30 cellular contexts compared by ENCODE assay signal in the genomic region with DNA sequence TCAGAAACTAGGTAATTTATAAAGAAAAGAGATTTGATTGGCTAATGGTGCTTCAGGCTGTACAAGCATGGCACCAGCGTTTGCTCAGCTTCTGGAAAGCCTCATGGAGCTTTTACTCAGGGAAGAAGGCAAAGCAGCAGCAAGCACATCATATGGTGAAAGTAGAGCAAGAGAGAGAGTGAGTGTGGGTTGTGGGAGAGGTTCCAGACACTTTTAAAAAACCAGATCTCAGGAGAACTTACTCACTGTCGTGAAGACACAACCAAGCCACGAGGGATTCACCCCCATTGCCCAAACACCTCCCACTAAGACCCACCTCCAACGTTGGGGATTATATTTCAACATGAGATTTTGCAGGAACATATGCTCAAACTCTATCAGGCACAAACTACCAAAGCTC.
"Had no signal": no experiment of that assay in that cellular context is flagged by ENCODE, and none has a peak within 500 bp of the region (broad histone marks: within the 10 kb centered on the region; RNA-seq: fewer than 3 reads in every experiment).

No MANE protein-coding gene starts in this region.

- H3K36me3 ChIP-seq: thoracic aorta, upper lobe of right lung, WERI-Rb-1 had no signal

- DNase-seq: activated CD4-positive, alpha-beta T cell treated with anti-CD3 and anti-CD28 coated beads for 48 hours; activated CD4-positive, alpha-beta T cell treated with anti-CD3 and anti-CD28 coated beads, Interleukin-2, amount 50 U/mL, for 48 hours; activated CD8-positive, alpha-beta memory T cell treated with anti-CD3 and anti-CD28 coated beads, Interleukin-2, amount 50 U/mL, for 48 hours; activated gamma-delta T cell; activated naive CD4-positive, alpha-beta T cell treated with anti-CD3 and anti-CD28 coated beads, Interleukin-2, amount 10 ng/mL, durations not matched to agents 7 days and 5 days; activated naive CD8-positive, alpha-beta T cell treated with anti-CD3 and anti-CD28 coated beads, Interleukin-2, amount 10 ng/mL, durations not matched to agents 7 days and 5 days; activated T-cell treated with anti-CD3 and anti-CD28 coated beads, Interleukin-2, amount 50 U/mL, for 24 hours; amygdala; caudate nucleus; cortex of kidney; glutamatergic neuron; hippocampal formation; left cardiac atrium; left ventricle myocardium superior; naive thymus-derived CD4-positive, alpha-beta T cell; occipital lobe; psoas muscle; stimulated activated CD4-positive, alpha-beta T cell treated with anti-CD3 and anti-CD28 coated beads, Interleukin-15, amount 100 ng/mL, for 24 hours; stimulated activated CD4-positive, alpha-beta T cell treated with anti-CD3 and anti-CD28 coated beads, Interleukin-2, amount 100 ng/mL, for 24 hours; stimulated activated naive CD4-positive, alpha-beta T cell; SW 1271; T1000; upper lobe of right lung; WERI-Rb-1 had no signal

- H3K4me3 Mint-ChIP-seq: activated naive CD4-positive, alpha-beta T cell treated with anti-CD3 and anti-CD28 coated beads, Interleukin-2, amount 10 ng/mL, durations not matched to agents 7 days and 5 days; activated naive CD8-positive, alpha-beta T cell treated with anti-CD3 and anti-CD28 coated beads, Interleukin-2, amount 10 ng/mL, durations not matched to agents 7 days and 5 days; activated T-cell treated with anti-CD3 and anti-CD28 coated beads, Interleukin-2, amount 50 U/mL, for 24 hours; mesothelial cell of epicardium; naive thymus-derived CD4-positive, alpha-beta T cell; neural crest cell; T-helper 1 cell treated with Interleukin-12 subunit alpha and Interleukin-12 subunit beta and Interleukin-4 antibody, amounts not matched to agents 30 μg/mL and 1 μg/mL, for 36 hours had no signal

- H2AFZ ChIP-seq: parathyroid adenoma had no signal

- H3K36me3 Mint-ChIP-seq: activated naive CD4-positive, alpha-beta T cell treated with anti-CD3 and anti-CD28 coated beads, Interleukin-2, amount 10 ng/mL, durations not matched to agents 7 days and 5 days had no signal

- H3K27ac ChIP-seq: parathyroid adenoma, psoas muscle, thoracic aorta, upper lobe of right lung, WERI-Rb-1 had no signal

- H3K9me3 Mint-ChIP-seq: activated naive CD4-positive, alpha-beta T cell treated with anti-CD3 and anti-CD28 coated beads, Interleukin-2, amount 10 ng/mL, durations not matched to agents 7 days and 5 days; activated T-cell treated with anti-CD3 and anti-CD28 coated beads, Interleukin-2, amount 50 U/mL, for 24 hours; mesothelial cell of epicardium; neural crest cell; T-helper 1 cell treated with Interleukin-12 subunit alpha and Interleukin-12 subunit beta and Interleukin-4 antibody, amounts not matched to agents 30 μg/mL and 1 μg/mL, for 36 hours had no signal

- H3K4me1 Mint-ChIP-seq: activated naive CD4-positive, alpha-beta T cell treated with anti-CD3 and anti-CD28 coated beads, Interleukin-2, amount 10 ng/mL, durations not matched to agents 7 days and 5 days; activated naive CD8-positive, alpha-beta T cell treated with anti-CD3 and anti-CD28 coated beads, Interleukin-2, amount 10 ng/mL, durations not matched to agents 7 days and 5 days; naive thymus-derived CD4-positive, alpha-beta T cell had no signal

- H3K27me3 Mint-ChIP-seq: activated T-cell treated with anti-CD3 and anti-CD28 coated beads, Interleukin-2, amount 50 U/mL, for 24 hours had no signal

- H3K9ac ChIP-seq: parathyroid adenoma had no signal

- H3K27ac Mint-ChIP-seq: activated naive CD4-positive, alpha-beta T cell treated with anti-CD3 and anti-CD28 coated beads, Interleukin-2, amount 10 ng/mL, durations not matched to agents 7 days and 5 days; activated naive CD8-positive, alpha-beta T cell treated with anti-CD3 and anti-CD28 coated beads, Interleukin-2, amount 10 ng/mL, durations not matched to agents 7 days and 5 days; activated T-cell treated with anti-CD3 and anti-CD28 coated beads, Interleukin-2, amount 50 U/mL, for 24 hours; mesothelial cell of epicardium; naive thymus-derived CD4-positive, alpha-beta T cell; T-helper 1 cell treated with Interleukin-12 subunit alpha and Interleukin-12 subunit beta and Interleukin-4 antibody, amounts not matched to agents 30 μg/mL and 1 μg/mL, for 36 hours had no signal

- H3K27me3 ChIP-seq: upper lobe of right lung had no signal

- H3K79me2 ChIP-seq: parathyroid adenoma had no signal

- H3K4me3 ChIP-seq: psoas muscle, thoracic aorta, upper lobe of right lung had no signal

- ATAC-seq: activated CD4-positive, CD25-positive, alpha-beta regulatory T cell treated with anti-CD3 and anti-CD28 coated beads, Interleukin-2, amount 50 U/mL, for 24 hours; left cardiac atrium; left ventricle myocardium superior; naive thymus-derived CD4-positive, alpha-beta T cell; psoas muscle; upper lobe of right lung had no signal

- H3K9me3 ChIP-seq: psoas muscle, thoracic aorta, upper lobe of right lung had no signal
